In the genomic region with DNA sequence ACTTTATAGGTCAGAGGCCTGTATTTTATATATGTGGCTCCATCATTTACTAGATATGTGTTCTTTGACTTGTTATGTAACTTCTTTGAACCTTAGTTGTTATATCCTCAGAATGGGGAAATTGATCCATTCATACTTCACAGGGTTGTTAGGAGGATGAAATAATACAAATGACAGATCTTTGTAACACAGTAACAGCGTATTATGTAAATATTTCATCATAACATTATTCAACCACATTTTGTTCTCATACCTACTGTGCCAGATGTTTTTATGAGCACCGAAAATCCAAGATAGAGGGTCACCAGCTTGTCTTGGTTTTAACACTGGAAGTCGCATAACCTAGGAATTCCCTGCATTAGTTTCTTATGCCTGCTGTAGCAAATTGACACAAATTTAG, we compare ENCODE assay signal across 25 cellular contexts. TPM values are rescaled to one million over a fixed set of nuclear protein-coding genes. Genes with fewer than 3 reads are reported as not detected.
DNase-seq lines count a peak whose midpoint lies in the region; ATAC-seq and TF ChIP-seq lines count a peak whose summit lies in the region.
"Had no signal": no experiment of that assay in that cellular context is flagged by ENCODE, and none has a peak within 500 bp of the region (broad histone marks: within the 10 kb centered on the region; RNA-seq: fewer than 3 reads in every experiment).

No MANE protein-coding gene starts in this region.

- H2AFZ ChIP-seq in mammary epithelial cell (ENCODE audit: low read depth, low read length) = no peak overlapping the region

- TF ChIP-seq CTCF in mammary epithelial cell (conservative IDR thresholded peaks at IDR 0.05 in 1 of 2, IDR thresholded peaks at IDR 0.05 in 1 of 2; ENCODE audit: extremely low read depth in 1 of 2, insufficient read depth in 1 of 2, low read depth in 1 of 2, low read length in 2 of 2) = no peak
- no peak for TF ChIP-seq CTCF in neutrophil (IDR thresholded peaks at IDR 0.05)

- H3K9me3 ChIP-seq in mammary epithelial cell (replicated peaks; ENCODE audit: insufficient read depth, low read length) (no peaks in the 10 kb centered on the region), neutrophil (no peaks in the 10 kb centered on the region)
- no peaks in the 10 kb centered on the region for H3K9me3 ChIP-seq in CD4-positive, alpha-beta memory T cell (ENCODE audit: control insufficient read depth in 1 of 2, low read length in 2 of 2)
- H3K9me3 ChIP-seq: lower lobe of right lung, spleen, tibial nerve had no signal

- no peak overlapping the region for H3K27ac Mint-ChIP-seq in CD4-positive, alpha-beta memory T cell
- H3K27ac Mint-ChIP-seq: activated naive CD8-positive, alpha-beta T cell treated with anti-CD3 and anti-CD28 coated beads, Interleukin-2, amount 10 ng/mL, durations not matched to agents 7 days and 5 days had no signal

- CTCF ChIA-PET in mammary epithelial cell (lab: Charles Lee; ENCODE audit: low non-redundant PET) = no interaction called here
- CTCF ChIA-PET in CD4-positive, alpha-beta memory T cell (lab: Charles Lee; ENCODE audit: partially characterized antibody) = no interaction called here

- no peak overlapping the region for H3K9ac ChIP-seq in mammary epithelial cell (ENCODE audit: insufficient read depth, low read length)

- H3K4me3 ChIP-seq in mammary epithelial cell (replicated peaks in 1 of 3; ENCODE audit: insufficient read depth in 1 of 3, low read depth in 2 of 3, low read length in 3 of 3) (no peak overlapping the region), neutrophil (ENCODE audit: low read depth in 1 of 2, low read length in 1 of 2) (no peak overlapping the region)
- H3K4me3 ChIP-seq in CD4-positive, alpha-beta memory T cell (ENCODE audit: low read length in 2 of 2) = no peak overlapping the region
- H3K4me3 ChIP-seq: lower lobe of right lung, spleen, tibial nerve had no signal

- H4K20me1 ChIP-seq in mammary epithelial cell (ENCODE audit: insufficient read depth, low read length) = no peaks in the 10 kb centered on the region

- H3K36me3 ChIP-seq in mammary epithelial cell (ENCODE audit: insufficient read depth, low read length) = no peaks in the 10 kb centered on the region
- H3K36me3 ChIP-seq in neutrophil = no peaks in the 10 kb centered on the region
- H3K36me3 ChIP-seq in CD4-positive, alpha-beta memory T cell (ENCODE audit: insufficient read depth, low read length) = no peaks in the 10 kb centered on the region
- H3K36me3 ChIP-seq: cardiac muscle cell, lower lobe of right lung, spleen, tibial nerve had no signal

- ATAC-seq in GM19035 (IDR thresholded peaks at IDR 0.05; ENCODE audit: unreplicated experiment) = no peak
- ATAC-seq: activated T-cell treated with anti-CD3 and anti-CD28 coated beads, Interleukin-2, amount 50 U/mL, for 72 hours; esophagus mucosa; lower lobe of right lung had no signal

- POLR2A ChIA-PET in CD4-positive, alpha-beta memory T cell (lab: Charles Lee; ENCODE audit: partially characterized antibody) = no interaction called here

- no TSS peak for BruUV-seq in mammary epithelial cell (replicated peaks; lab: Mats Ljungman, UMichigan)

- DNase-seq in NOMO-1 treated with DMSO at 0.1 percent for 48 hours (lab: John Stamatoyannopoulos, UW; ENCODE audit: unreplicated experiment) = peak; percentile 14
- no peak for DNase-seq in NOMO-1 treated with dmso at 0.1 percent for 144 hours (lab: John Stamatoyannopoulos, UW; ENCODE audit: unreplicated experiment)
- peak; percentile 22 for DNase-seq in MV-4-11 (lab: John Stamatoyannopoulos, UW)
- no peak for DNase-seq in mammary epithelial cell
- no peak for DNase-seq in kidney tubule cell (ENCODE audit: low spot score)
- DNase-seq in CD4-positive, alpha-beta memory T cell = no peak
- DNase-seq: 8988T; activated CD8-positive, alpha-beta memory T cell treated with anti-CD3 and anti-CD28 coated beads for 24 hours; activated naive CD8-positive, alpha-beta T cell treated with anti-CD3 and anti-CD28 coated beads, Interleukin-2, amount 10 ng/mL, durations not matched to agents 7 days and 5 days; activated T-cell treated with anti-CD3 and anti-CD28 coated beads, Interleukin-2, amount 50 U/mL, for 72 hours; DMS53; dorsolateral prefrontal cortex; lower lobe of right lung; MM.1S; NCI-H1930; NCI-H446 treated with DMSO at 0.1 percent for 48 hours; posterior cingulate gyrus; spleen; T-helper 9 cell had no signal

- peaks cover 0 to 16% of the 10 kb centered on the region in 2 donors for H3K36me3 Mint-ChIP-seq in CD4-positive, alpha-beta memory T cell

- peak overlapping the region in 4 of 8 donors; percentile 15 to 68 (median 37) for H3K4me3 Mint-ChIP-seq in CD4-positive, alpha-beta memory T cell

- H3K27me3 ChIP-seq in mammary epithelial cell (ENCODE audit: insufficient read depth, low read length) (no peaks in the 10 kb centered on the region), neutrophil (no peaks in the 10 kb centered on the region)
- no peaks in the 10 kb centered on the region for H3K27me3 ChIP-seq in CD4-positive, alpha-beta memory T cell (ENCODE audit: insufficient read depth, low read length)
- H3K27me3 ChIP-seq: cardiac muscle cell, dorsolateral prefrontal cortex, spleen, tibial nerve had no signal

- no peaks in the 10 kb centered on the region for H3K27me3 Mint-ChIP-seq in CD4-positive, alpha-beta memory T cell
- H3K27me3 Mint-ChIP-seq: activated naive CD8-positive, alpha-beta T cell treated with anti-CD3 and anti-CD28 coated beads, Interleukin-2, amount 10 ng/mL, durations not matched to agents 7 days and 5 days had no signal

- peaks cover 53 to 86% (median 62%) of the 10 kb centered on the region in 4 donors for H3K4me1 Mint-ChIP-seq in CD4-positive, alpha-beta memory T cell

- 100% methylated on average over 3 of the region's 3 CpGs for WGBS in mammary epithelial cell (ENCODE audit: low coverage, missing lambda C conversion rate)

- intact Hi-C loops in mammary epithelial cell (cut with micrococcal nuclease) = no loop called here
- intact Hi-C loops in CD4-positive, alpha-beta memory T cell (cut with micrococcal nuclease) = loop anchor here (10.0 kb wide), 1 partner anchor 1289 kb away; the partner anchor contains the start of genes CENPL and DARS2

- peaks cover 21% of the 10 kb centered on the region for H3K4me1 ChIP-seq in mammary epithelial cell (ENCODE audit: insufficient read depth, low read length)
- H3K4me1 ChIP-seq in neutrophil (ENCODE audit: control insufficient read depth in 1 of 2, insufficient read depth in 1 of 2, low read depth in 1 of 2, low read length in 1 of 2) = peaks cover 67 to 72% of the 10 kb centered on the region in 2 experiments
- H3K4me1 ChIP-seq in CD4-positive, alpha-beta memory T cell (ENCODE audit: insufficient read depth, low read length) = peaks cover 72% of the 10 kb centered on the region

- H3K27ac ChIP-seq in mammary epithelial cell (ENCODE audit: insufficient read depth, low read depth, low read length) (peak overlapping the region; percentile 30), neutrophil (peak overlapping the region; percentile 94)
- no peak overlapping the region for H3K27ac ChIP-seq in CD4-positive, alpha-beta memory T cell (ENCODE audit: low read depth, low read length)
- H3K27ac ChIP-seq: C4-2B, cardiac muscle cell, dorsolateral prefrontal cortex, lower lobe of right lung, spleen, tibial nerve had no signal

- H3K79me2 ChIP-seq in mammary epithelial cell (ENCODE audit: insufficient read depth, low read length) = peaks cover 80% of the 10 kb centered on the region

- dilution Hi-C loops in mammary epithelial cell (cut with HindIII; ENCODE audit: low sequenced_read_pairs) = no loop called here

- no peaks in the 10 kb centered on the region for H3K9me3 Mint-ChIP-seq in CD4-positive, alpha-beta memory T cell
- H3K9me3 Mint-ChIP-seq: activated naive CD8-positive, alpha-beta T cell treated with anti-CD3 and anti-CD28 coated beads, Interleukin-2, amount 10 ng/mL, durations not matched to agents 7 days and 5 days; activated T-cell treated with anti-CD3 and anti-CD28 coated beads, Interleukin-2, amount 50 U/mL, for 72 hours had no signal

- in situ Hi-C loops in mammary epithelial cell (cut with MboI; ENCODE audit: low sequenced_read_pairs in 2 of 2) = no loop called here

- peak overlapping the region; percentile 91 for H3K4me2 ChIP-seq in mammary epithelial cell (ENCODE audit: insufficient read depth, low read depth, low read length)

RNA-seq across cellular contexts. Expression of gene SUCO, which starts 3.3 kb away (rescaled TPM):
- total RNA-seq in mammary epithelial cell = 10 to 100 TPM; 31.9 to 36.2 TPM
- polyA plus RNA-seq in mammary epithelial cell = 8.8 TPM
- polyA minus RNA-seq in mammary epithelial cell = 11.5 TPM
- total RNA-seq in CD4-positive, alpha-beta memory T cell = 10 to 100 TPM; 71.6 to 74.4 TPM
- polyA plus RNA-seq in CD4-positive, alpha-beta memory T cell = 10 to 100 TPM; 12.2 to 16.7 TPM

Comparison
In these comparisons a context has a peak if more than half of its experiments do, and no peak if none do; other contexts are left out.
1. DNase-seq: peak in NOMO-1 treated with DMSO at 0.1 percent for 48 hours (single experiment) and MV-4-11 (single experiment); none in NOMO-1 treated with dmso at 0.1 percent for 144 hours (single experiment), mammary epithelial cell (single experiment), kidney tubule cell (single experiment) and CD4-positive, alpha-beta memory T cell (0 of 5).